ENCODE assay signal across 17 cellular contexts in genomic region chr6:23040899-23041298, GRCh38.
"Had no signal": no experiment of that assay in that cellular context is flagged by ENCODE, and none has a peak within 500 bp of the region (broad histone marks: within the 10 kb centered on the region; RNA-seq: fewer than 3 reads in every experiment).

No MANE protein-coding gene starts in this region.

- H3K27me3 ChIP-seq: stomach, suprapubic skin, testis, thyroid gland, tibial artery, tibial nerve, transverse colon, upper lobe of left lung, upper lobe of right lung, uterus, vagina had no signal

- ATAC-seq: stimulated activated effector memory CD8-positive, alpha-beta T cell treated with anti-CD3 and anti-CD28 coated beads, Interleukin-12 subunit alpha, Interleukin-12 subunit beta, amount 100 ng/mL, for 72 hours; stimulated activated memory B cell treated with anti-CD40 and anti-IgM and Interleukin-4, amounts not matched to agents 10 μg/mL and 1 μg/mL and 100 μg/mL, for 72 hours; stimulated activated naive B cell treated with anti-CD40 and anti-IgM and Interleukin-4, amounts not matched to agents 10 μg/mL and 1 μg/mL and 100 μg/mL, for 72 hours; stimulated activated naive CD8-positive, alpha-beta T cell treated with anti-CD3 and anti-CD28 coated beads, Interleukin-15, amount 100 ng/mL, for 72 hours; stimulated activated naive CD8-positive, alpha-beta T cell treated with anti-CD3 and anti-CD28 coated beads, Interleukin-15, Interleukin-2, amounts not matched to agents 100 U/mL and 50 U/mL, for 24 hours; upper lobe of right lung had no signal

- H3K4me3 ChIP-seq: stomach, suprapubic skin, testis, thoracic aorta, thyroid gland, tibial artery, tibial nerve, transverse colon, upper lobe of left lung, upper lobe of right lung, uterus, vagina had no signal

- H3K9me3 ChIP-seq: stomach, suprapubic skin, testis, thoracic aorta, thyroid gland, tibial artery, tibial nerve, transverse colon, upper lobe of left lung, upper lobe of right lung, uterus, vagina had no signal

- H3K27ac ChIP-seq: stomach, suprapubic skin, testis, thoracic aorta, thyroid gland, tibial artery, tibial nerve, transverse colon, upper lobe of left lung, upper lobe of right lung, uterus, vagina had no signal

- H3K36me3 ChIP-seq: stomach, suprapubic skin, thoracic aorta, thyroid gland, tibial artery, tibial nerve, transverse colon, upper lobe of left lung, upper lobe of right lung, uterus, vagina had no signal
